Comparison of ENCODE assay signal across 1 cellular context in the genomic region with DNA sequence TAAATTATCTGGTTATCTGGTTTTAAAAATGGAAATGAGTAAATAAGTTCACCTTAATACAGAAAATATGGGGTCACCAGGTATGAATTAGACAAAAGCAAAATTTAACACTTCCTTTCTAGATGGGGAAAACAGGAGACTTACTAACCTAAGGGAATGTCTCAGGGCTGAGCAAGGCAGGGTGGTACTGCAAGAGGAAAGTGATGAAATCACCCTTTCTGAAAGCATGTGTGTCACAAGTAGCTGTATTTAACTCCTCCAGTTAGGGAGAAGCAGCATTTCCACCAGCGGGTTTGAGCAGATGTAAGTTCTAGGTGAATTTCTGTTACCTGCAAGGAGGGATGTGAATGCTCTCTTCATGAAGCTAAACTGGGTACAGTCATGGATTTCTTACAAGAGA.
TF ChIP-seq lines count a peak whose summit lies in the region.

No MANE protein-coding gene starts in this region.

TF ChIP-seq in H1, 55 proteins besides CTCF, POLR2A, EP300 and RAD21 (continued from another document):
- no peak for TF ChIP-seq ATF2 (IDR thresholded peaks at IDR 0.05; ENCODE audit: low read length)
- no peak for TF ChIP-seq KDM5A (IDR thresholded peaks at IDR 0.05; ENCODE audit: low read length)
- TF ChIP-seq SP1 (IDR thresholded peaks at IDR 0.05; ENCODE audit: low read depth, low read length) = no peak
